Comparison of ENCODE assay signal across 14 cellular contexts in genomic region chrX:124476562-124476961, GRCh38.
"Had no signal": no experiment of that assay in that cellular context is flagged by ENCODE, and none has a peak within 500 bp of the region (broad histone marks: within the 10 kb centered on the region; RNA-seq: fewer than 3 reads in every experiment).

No MANE protein-coding gene starts in this region.

- H3K9me3 ChIP-seq: adrenal gland, heart left ventricle, right atrium auricular region had no signal

- H3K4me3 ChIP-seq: adrenal gland, coronary artery, heart left ventricle, right atrium auricular region, skin epidermis had no signal

- ATAC-seq: foreskin keratinocyte; heart left ventricle; naive thymus-derived CD4-positive, alpha-beta T cell had no signal

- H3K27ac ChIP-seq: adrenal gland, coronary artery, foreskin keratinocyte, heart left ventricle, right atrium auricular region, skin epidermis had no signal

- FAIRE-seq: islet of Langerhans had no signal

- H3K4me1 ChIP-seq: adrenal gland, foreskin keratinocyte, heart left ventricle, right atrium auricular region had no signal

- H3K27me3 ChIP-seq: foreskin keratinocyte, right atrium auricular region had no signal

- H3K36me3 ChIP-seq: adrenal gland, heart left ventricle, right atrium auricular region had no signal

- DNase-seq: activated CD4-positive, alpha-beta T cell treated with anti-CD3 and anti-CD28 coated beads, Interleukin-2, amount 50 U/mL, for 1 hour; activated naive CD4-positive, alpha-beta T cell treated with anti-CD3 and anti-CD28 coated beads, Interleukin-2, amount 50 U/mL, for 16 hours; activated T-cell treated with anti-CD3 and anti-CD28 coated beads for 4 hours; adrenal gland; caudate nucleus; effector CD4-positive, alpha-beta T cell; foreskin keratinocyte; heart left ventricle; naive thymus-derived CD4-positive, alpha-beta T cell; posterior cingulate gyrus had no signal
